ENCODE assay signal across 15 cellular contexts in the genomic region with DNA sequence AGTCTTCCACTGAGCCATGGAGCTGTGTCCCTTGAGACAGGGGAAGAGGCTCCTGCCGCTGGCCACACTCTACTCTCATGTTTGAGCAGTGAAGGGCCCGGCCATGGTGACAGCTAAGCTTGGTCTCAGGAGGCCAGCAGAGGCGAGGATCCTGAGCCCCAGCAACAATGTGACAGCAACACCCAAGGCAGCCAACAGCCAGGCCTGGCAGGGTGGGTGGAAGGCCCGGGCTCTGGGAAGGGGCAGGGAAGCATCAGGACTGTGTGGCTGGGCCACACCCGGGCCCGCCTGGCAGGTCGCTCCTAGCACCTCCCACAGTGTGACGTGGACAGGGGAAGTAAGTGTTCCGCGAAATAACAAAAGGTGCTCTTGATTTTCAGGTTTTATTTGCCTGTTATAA. TPM values are rescaled to one million over a fixed set of nuclear protein-coding genes. Genes with fewer than 3 reads are reported as not detected.
DNase-seq lines count a peak whose midpoint lies in the region; ATAC-seq and TF ChIP-seq lines count a peak whose summit lies in the region.
"Had no signal": no experiment of that assay in that cellular context is flagged by ENCODE, and none has a peak within 500 bp of the region (broad histone marks: within the 10 kb centered on the region; RNA-seq: fewer than 3 reads in every experiment).

No MANE protein-coding gene starts in this region.

- peaks cover 39% of the 10 kb centered on the region for H3K36me3 ChIP-seq in BE2C
- peaks cover 0 to 8% (median 0%) of the 10 kb centered on the region in 4 donors for H3K36me3 ChIP-seq in esophagus muscularis mucosa
- H3K36me3 ChIP-seq: HAP-1, SJSA1 had no signal

- WGBS in esophagus muscularis mucosa, result 82% methylated on average over 10 of the region's 10 CpGs

- TF ChIP-seq POLR2A in esophagus muscularis mucosa (IDR thresholded peaks at IDR 0.05; ENCODE audit: low read depth), result no peak

- TF ChIP-seq CTCF in BE2C (IDR thresholded peaks at IDR 0.05; ENCODE audit: low read depth, low read length) (no peak), esophagus muscularis mucosa (IDR thresholded peaks at IDR 0.05) (no peak)

- H3K4me3 ChIP-seq in BE2C (ENCODE audit: low read depth, low read length) (no peak overlapping the region), esophagus muscularis mucosa (no peak overlapping the region)
- H3K4me3 ChIP-seq: HAP-1, SJSA1 had no signal

- H3K27me3 ChIP-seq in BE2C (no peaks in the 10 kb centered on the region), esophagus muscularis mucosa (peaks cover 0 to 10% (median 3%) of the 10 kb centered on the region in 4 donors)
- H3K27me3 ChIP-seq: SJSA1 had no signal

- intact Hi-C loops in posterior vena cava (cut with DNase I), result no loop called here
- intact Hi-C loops in esophagus muscularis mucosa (cut with DNase I), result no loop called here

- DNase-seq in BE2C (peak; percentile 8), RPMI8226 (peak; percentile 22), posterior vena cava (ENCODE audit: low spot score) (peak; percentile 64), pons (ENCODE audit: low spot score) (no peak), esophagus muscularis mucosa (ENCODE audit: extremely low spot score) (no peak), NCI-H2029 (lab: John Stamatoyannopoulos, UW) (no peak)
- DNase-seq: CD4-positive, CD25-positive, alpha-beta regulatory T cell; MV-4-11; NCI-H1417 treated with DMSO at 0.1 percent for 48 hours; NCI-H2029 treated with DMSO at 0.1 percent for 48 hours; NCI-H748 treated with DMSO at 0.1 percent for 48 hours had no signal

- ATAC-seq in esophagus mucosa, result peak; percentile 69

- H3K9me3 ChIP-seq in BE2C (no peaks in the 10 kb centered on the region), esophagus muscularis mucosa (no peaks in the 10 kb centered on the region)
- H3K9me3 ChIP-seq: HAP-1, SJSA1 had no signal

- H3K4me1 ChIP-seq in BE2C, result peaks cover 23% of the 10 kb centered on the region
- H3K4me1 ChIP-seq in esophagus muscularis mucosa, result no peaks in the 10 kb centered on the region
- H3K4me1 ChIP-seq: HAP-1, SJSA1 had no signal

- TF ChIP-seq EP300 in esophagus muscularis mucosa (IDR thresholded peaks at IDR 0.05), result no peak

- H3K27ac ChIP-seq in esophagus muscularis mucosa (replicated peaks in 1 of 4), result no peak overlapping the region
- H3K27ac ChIP-seq: SJSA1 had no signal

RNA-seq across cellular contexts. Expression of a gene that starts 24.8 kb away (rescaled TPM):
- polyA plus RNA-seq in BE2C (2012; ENCODE audit: insufficient read depth, insufficient read length, low read depth), result 1,367 TPM
- total RNA-seq in esophagus mucosa, result 0.80 TPM
- 1 to 10 TPM; 3.8 to 4.4 TPM for total RNA-seq in posterior vena cava
- total RNA-seq in esophagus muscularis mucosa, result 10 to 100 TPM; 22.4 to 47.9 (median 30.0) TPM

RNA-seq across cellular contexts. Expression of a gene that starts 30.8 kb away (rescaled TPM):
- polyA plus RNA-seq in BE2C (2012; ENCODE audit: insufficient read depth, insufficient read length, low read depth), result 127 TPM
- 0.68 TPM for total RNA-seq in esophagus mucosa
- total RNA-seq in posterior vena cava, result 10 to 100 TPM; 21.0 to 22.9 TPM
- total RNA-seq in esophagus muscularis mucosa, result 10 to 100 TPM; 20.0 to 48.4 (median 36.9) TPM
- polyA plus RNA-seq: CD4-positive, CD25-positive, alpha-beta regulatory T cell had no signal

RNA-seq across cellular contexts. Expression of a gene that starts 43.3 kb away (rescaled TPM):
- polyA plus RNA-seq in BE2C (2012; ENCODE audit: insufficient read depth, insufficient read length, low read depth), result 6.0 TPM
- total RNA-seq in esophagus mucosa, result 0.20 TPM
- total RNA-seq in posterior vena cava, result 1 to 10 TPM; 1.4 to 2.0 TPM
- 1 to 10 TPM; 1.2 to 7.6 (median 4.5) TPM for total RNA-seq in esophagus muscularis mucosa
- total RNA-seq: CD4-positive, CD25-positive, alpha-beta regulatory T cell; NCI-H460; SJSA1 had no signal
- polyA plus RNA-seq: CD4-positive, CD25-positive, alpha-beta regulatory T cell had no signal

Comparison
In these comparisons a context has a peak if more than half of its experiments do, and no peak if none do; other contexts are left out.
1. DNase-seq: peak in BE2C (single experiment), RPMI8226 (single experiment) and posterior vena cava (single experiment); none in pons (single experiment), esophagus muscularis mucosa (single experiment) and NCI-H2029 (single experiment).
2. RNA of a gene that starts 24.8 kb away (total RNA-seq): 22.4 to 47.9 TPM in esophagus muscularis mucosa; 3.8 to 4.4 TPM in posterior vena cava and 0.80 TPM in esophagus mucosa (single experiment); every median in the first group is over 4 times any median in the second.
3. RNA of a gene that starts 30.8 kb away (total RNA-seq): 20.0 to 48.4 TPM in esophagus muscularis mucosa and 21.0 to 22.9 TPM in posterior vena cava; 0.68 TPM in esophagus mucosa (single experiment); every median in the first group is over 10 times any median in the second.